Comparison of ENCODE assay signal across 25 cellular contexts in genomic region chr21:19321688-19322087, GRCh38.
A peak's percentile ranks its signal among the peaks of the same experiment; 100 is the strongest.
DNase-seq lines count a peak whose midpoint lies in the region; ATAC-seq and TF ChIP-seq lines count a peak whose summit lies in the region.
"Had no signal": no experiment of that assay in that cellular context is flagged by ENCODE, and none has a peak within 500 bp of the region (broad histone marks: within the 10 kb centered on the region; RNA-seq: fewer than 3 reads in every experiment).

No MANE protein-coding gene starts in this region.

- no peaks in the 10 kb centered on the region for H3K4me1 ChIP-seq in GM23338 (ENCODE audit: insufficient read depth)
- no peaks in the 10 kb centered on the region for H3K4me1 ChIP-seq in hepatocyte (ENCODE audit: insufficient read depth)
- H3K4me1 ChIP-seq: Peyer's patch had no signal

- ATAC-seq in GM23338 = peak; percentile 50; the same call in 2 of the 3 replicates
- ATAC-seq in WTC11 = 0 out of 2 replicates have a peak, but pooled peaks have one; percentile 22
- ATAC-seq in activated CD4-positive, alpha-beta T cell treated with anti-CD3 and anti-CD28 coated beads for 36 hours = no peak

- 71% methylated on average over 3 of the region's 3 CpGs for WGBS in hepatocyte (ENCODE audit: low lambda C conversion rate, missing lambda C conversion rate)

- intact Hi-C loops in activated CD4-positive, alpha-beta T cell treated with anti-CD3 and anti-CD28 coated beads for 36 hours (cut with DNase I, micrococcal nuclease) = no loop called here

- H3K27ac ChIP-seq in GM23338 (ENCODE audit: low read depth) (no peak overlapping the region), hepatocyte (no peak overlapping the region)
- H3K27ac ChIP-seq: HL-60, Peyer's patch had no signal

- H3K27me3 Mint-ChIP-seq in GM23338 (ENCODE audit: insufficient read depth, low read depth, poor library complexity) = no peaks in the 10 kb centered on the region
- H3K27me3 Mint-ChIP-seq in WTC11 (ENCODE audit: low read depth) = no peaks in the 10 kb centered on the region
- no peaks in the 10 kb centered on the region for H3K27me3 Mint-ChIP-seq in immature natural killer cell (ENCODE audit: low read depth in 3 of 3)
- H3K27me3 Mint-ChIP-seq in activated CD4-positive, alpha-beta T cell treated with anti-CD3 and anti-CD28 coated beads for 36 hours = no peaks in the 10 kb centered on the region
- H3K27me3 Mint-ChIP-seq: CD4-positive, alpha-beta memory T cell; IgD-negative memory B cell had no signal

- peak; percentile 16 for DNase-seq in GM23338 (ENCODE audit: low spot score)
- DNase-seq in WTC11 (ENCODE audit: low spot score) = no peak
- peak; percentile 8 for DNase-seq in hepatocyte (ENCODE audit: low spot score)
- DNase-seq in renal cortical epithelial cell (ENCODE audit: low read depth) = peak; percentile 19
- DNase-seq in immature natural killer cell = no peak
- DNase-seq in GM10248 (ENCODE audit: extremely low spot score) = no peak
- no peak for DNase-seq in activated CD4-positive, alpha-beta T cell treated with anti-CD3 and anti-CD28 coated beads for 36 hours
- DNase-seq: C1 segment of cervical spinal cord; Caco-2; CD4-positive, alpha-beta memory T cell; DMS 273 treated with DMSO at 0.1 percent for 48 hours; DMS79 treated with DMSO at 0.1 percent for 48 hours; GOT3; HFFc6; NCI-H1092; NCI-H1694 treated with DMSO at 0.1 percent for 48 hours; NCI-H2081 treated with DMSO at 0.1 percent for 48 hours; NCI-H2171; NCI-H226; NCI-H510A; Peyer's patch; SHP77 treated with DMSO at 0.1 percent for 48 hours had no signal

- CTCF ChIA-PET in WTC11 (lab: Charles Lee) (interaction anchor here (1.3 kb wide), 2 partner anchors 186 to 371 kb away, joined by 3 to 4 read pairs; no protein-coding TSS in a partner anchor), GM10248 (lab: Yijun Ruan, JAX) (interaction anchor here (1.1 to 1.4 kb wide), 2 partner anchors 11 to 16 kb away, joined by 3 read pairs; no protein-coding TSS in a partner anchor)
- CTCF ChIA-PET in activated CD4-positive, alpha-beta T cell treated with anti-CD3 and anti-CD28 coated beads for 36 hours (lab: Charles Lee) = no interaction called here

- H3K4me3 ChIP-seq in GM23338 (no peak overlapping the region), hepatocyte (no peak overlapping the region)
- H3K4me3 ChIP-seq: HAP-1, Peyer's patch had no signal

- TF ChIP-seq CTCF in GM23338 (conservative IDR thresholded peaks at IDR 0.05; ENCODE audit: low read depth in 2 of 2) = no peak
- no peak for TF ChIP-seq CTCF in WTC11 (IDR thresholded peaks at IDR 0.05)
- no peak for TF ChIP-seq CTCF in hepatocyte (IDR thresholded peaks at IDR 0.05; ENCODE audit: poor library complexity)
- TF ChIP-seq CTCF in GM10248 (IDR thresholded peaks at IDR 0.05; ENCODE audit: control extremely low read depth, extremely low read depth, low read depth, missing control alignments) = no peak

- H3K4me1 Mint-ChIP-seq in GM23338 (peaks cover 4% of the 10 kb centered on the region; the same call in 2 of the 3 replicates), WTC11 (peaks cover 16% of the 10 kb centered on the region), immature natural killer cell (no peaks in the 10 kb centered on the region)
- H3K4me1 Mint-ChIP-seq in activated CD4-positive, alpha-beta T cell treated with anti-CD3 and anti-CD28 coated beads for 36 hours = no peaks in the 10 kb centered on the region
- H3K4me1 Mint-ChIP-seq: CD4-positive, alpha-beta memory T cell; IgD-negative memory B cell had no signal

- H3F3A ChIP-seq in GM23338 (replicated peaks; ENCODE audit: low read depth) = no peaks in the 10 kb centered on the region

- POLR2A ChIA-PET in WTC11 (lab: Charles Lee) (interaction anchor here (0.6 kb wide), 1 partner anchor 1458 kb away, joined by 3 read pairs; no protein-coding TSS in a partner anchor), GM10248 (lab: Yijun Ruan, JAX) (no interaction called here)
- POLR2A ChIA-PET in activated CD4-positive, alpha-beta T cell treated with anti-CD3 and anti-CD28 coated beads for 36 hours (lab: Charles Lee) = no interaction called here

- no peak overlapping the region for H2AFZ ChIP-seq in GM23338
- no peak overlapping the region for H2AFZ ChIP-seq in hepatocyte

- H3K27me3 ChIP-seq in GM23338 (ENCODE audit: insufficient read depth) (no peaks in the 10 kb centered on the region), hepatocyte (no peaks in the 10 kb centered on the region)
- H3K27me3 ChIP-seq: Peyer's patch had no signal

- H3K9me3 ChIP-seq in hepatocyte (ENCODE audit: low read depth) = no peaks in the 10 kb centered on the region
- H3K9me3 ChIP-seq: Caco-2, HAP-1, Peyer's patch had no signal

- H3K27ac Mint-ChIP-seq in GM23338 = no peak overlapping the region
- H3K27ac Mint-ChIP-seq in WTC11 = no peak overlapping the region
- H3K27ac Mint-ChIP-seq in immature natural killer cell = no peak overlapping the region
- no peak overlapping the region for H3K27ac Mint-ChIP-seq in activated CD4-positive, alpha-beta T cell treated with anti-CD3 and anti-CD28 coated beads for 36 hours
- H3K27ac Mint-ChIP-seq: CD4-positive, alpha-beta memory T cell; HFFc6; IgD-negative memory B cell had no signal

- H3K4me3 Mint-ChIP-seq in GM23338 (no peak overlapping the region), WTC11 (no peak overlapping the region), immature natural killer cell (no peak overlapping the region)
- no peak overlapping the region for H3K4me3 Mint-ChIP-seq in activated CD4-positive, alpha-beta T cell treated with anti-CD3 and anti-CD28 coated beads for 36 hours
- H3K4me3 Mint-ChIP-seq: CD4-positive, alpha-beta memory T cell; HFFc6; IgD-negative memory B cell had no signal

- H3K9me2 ChIP-seq in GM23338 (ENCODE audit: insufficient read depth) = no peaks in the 10 kb centered on the region
- H3K9me2 ChIP-seq in hepatocyte (replicated peaks; ENCODE audit: insufficient read depth) = no peaks in the 10 kb centered on the region

- H3K36me3 ChIP-seq in GM23338 (ENCODE audit: insufficient read depth) = no peaks in the 10 kb centered on the region
- H3K36me3 ChIP-seq in hepatocyte (replicated peaks; ENCODE audit: insufficient read depth, low read depth) = no peaks in the 10 kb centered on the region
- H3K36me3 ChIP-seq: HAP-1, Peyer's patch had no signal

- H3K4me2 ChIP-seq in GM23338 = no peak overlapping the region
- H3K4me2 ChIP-seq in hepatocyte = no peak overlapping the region

- H4K20me1 ChIP-seq in GM23338 (replicated peaks; ENCODE audit: insufficient read depth) = no peaks in the 10 kb centered on the region
- no peaks in the 10 kb centered on the region for H4K20me1 ChIP-seq in hepatocyte (ENCODE audit: insufficient read depth, poor library complexity, severe bottlenecking)

- peaks cover 10% of the 10 kb centered on the region for H3K9me3 Mint-ChIP-seq in GM23338
- peaks cover 10% of the 10 kb centered on the region for H3K9me3 Mint-ChIP-seq in WTC11
- H3K9me3 Mint-ChIP-seq in immature natural killer cell = peaks cover 0 to 19% (median 3%) of the 10 kb centered on the region in 6 donors
- no peaks in the 10 kb centered on the region for H3K9me3 Mint-ChIP-seq in activated CD4-positive, alpha-beta T cell treated with anti-CD3 and anti-CD28 coated beads for 36 hours (ENCODE audit: low read depth)

- H3K79me2 ChIP-seq in GM23338 (replicated peaks; ENCODE audit: insufficient read depth) = no peaks in the 10 kb centered on the region
- no peaks in the 10 kb centered on the region for H3K79me2 ChIP-seq in hepatocyte

- H3K36me3 Mint-ChIP-seq in GM23338 (ENCODE audit: low read depth) (peaks cover 9% of the 10 kb centered on the region; the same call in 2 of the 3 replicates), WTC11 (peaks cover 7% of the 10 kb centered on the region), immature natural killer cell (no peaks in the 10 kb centered on the region)
- no peaks in the 10 kb centered on the region for H3K36me3 Mint-ChIP-seq in activated CD4-positive, alpha-beta T cell treated with anti-CD3 and anti-CD28 coated beads for 36 hours (ENCODE audit: low read depth)
- H3K36me3 Mint-ChIP-seq: CD4-positive, alpha-beta memory T cell; IgD-negative memory B cell had no signal

TF ChIP-seq in GM23338, 12 proteins besides CTCF, POLR2A, EP300 and RAD21 (continues in another document):
- no peak for TF ChIP-seq JUNB (IDR thresholded peaks at IDR 0.05; ENCODE audit: unreplicated experiment)
- TF ChIP-seq ZNF331 (CRISPR knock-in tag; IDR thresholded peaks at IDR 0.05; ENCODE audit: low read depth) = no peak
- TF ChIP-seq EZH2 (IDR thresholded peaks at IDR 0.05; ENCODE audit: low read depth, unreplicated experiment) = no peak
- TF ChIP-seq, protein P1, sequence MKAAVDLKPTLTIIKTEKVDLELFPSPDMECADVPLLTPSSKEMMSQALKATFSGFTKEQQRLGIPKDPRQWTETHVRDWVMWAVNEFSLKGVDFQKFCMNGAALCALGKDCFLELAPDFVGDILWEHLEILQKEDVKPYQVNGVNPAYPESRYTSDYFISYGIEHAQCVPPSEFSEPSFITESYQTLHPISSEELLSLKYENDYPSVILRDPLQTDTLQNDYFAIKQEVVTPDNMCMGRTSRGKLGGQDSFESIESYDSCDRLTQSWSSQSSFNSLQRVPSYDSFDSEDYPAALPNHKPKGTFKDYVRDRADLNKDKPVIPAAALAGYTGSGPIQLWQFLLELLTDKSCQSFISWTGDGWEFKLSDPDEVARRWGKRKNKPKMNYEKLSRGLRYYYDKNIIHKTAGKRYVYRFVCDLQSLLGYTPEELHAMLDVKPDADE (IDR thresholded peaks at IDR 0.05) = no peak
- TF ChIP-seq EZH2phosphoT487 (IDR thresholded peaks at IDR 0.05; ENCODE audit: unreplicated experiment) = no peak
- TF ChIP-seq POLR2AphosphoS5 (IDR thresholded peaks at IDR 0.05; ENCODE audit: low read depth) = no peak
- no peak for TF ChIP-seq ZNF114 (CRISPR knock-in tag; IDR thresholded peaks at IDR 0.05)

TF ChIP-seq in WTC11, 78 proteins besides CTCF, POLR2A, EP300 and RAD21:
- no peak for TF ChIP-seq GABPB1 (CRISPR knock-in tag; IDR thresholded peaks at IDR 0.05)
- TF ChIP-seq HMGA2 (CRISPR knock-in tag; IDR thresholded peaks at IDR 0.05) = no peak
- TF ChIP-seq ZNF263 (CRISPR knock-in tag; IDR thresholded peaks at IDR 0.05; ENCODE audit: low read depth) = no peak
TF ChIP-seq in WTC11: peak in this region for 0.

Comparison
In these comparisons a context has a peak if more than half of its experiments do, and no peak if none do; other contexts are left out.
1. DNase-seq: peak in GM23338 (single experiment), hepatocyte (single experiment) and renal cortical epithelial cell (single experiment); none in WTC11 (single experiment), immature natural killer cell (0 of 3), GM10248 (single experiment) and activated CD4-positive, alpha-beta T cell treated with anti-CD3 and anti-CD28 coated beads for 36 hours (single experiment).